Comparison of ENCODE assay signal across 16 cellular contexts in genomic region chr10:61780732-61781131, GRCh38.
"Had no signal": no experiment of that assay in that cellular context is flagged by ENCODE, and none has a peak within 500 bp of the region (broad histone marks: within the 10 kb centered on the region; RNA-seq: fewer than 3 reads in every experiment).

No MANE protein-coding gene starts in this region.

- H3K27ac Mint-ChIP-seq: endodermal cell; stimulated activated naive B cell treated with anti-CD40 and anti-IgM and Interleukin-4, amounts not matched to agents 10 μg/mL and 1 μg/mL and 100 μg/mL, for 72 hours; type B pancreatic cell had no signal

- FAIRE-seq: kidney had no signal

- H3K36me3 Mint-ChIP-seq: stimulated activated naive B cell treated with anti-CD40 and anti-IgM and Interleukin-4, amounts not matched to agents 10 μg/mL and 1 μg/mL and 100 μg/mL, for 72 hours; type B pancreatic cell had no signal

- H3K36me3 ChIP-seq: cardiac muscle cell, WERI-Rb-1 had no signal

- H3K4me3 Mint-ChIP-seq: activated CD8-positive, alpha-beta memory T cell treated with anti-CD3 and anti-CD28 coated beads, Interleukin-2, amount 10 ng/mL, durations not matched to agents 7 days and 5 days; activated T-cell treated with anti-CD3 and anti-CD28 coated beads, Interleukin-2, amount 50 U/mL, for 4 hours; endodermal cell; neural crest cell; stimulated activated naive B cell treated with anti-CD40 and anti-IgM and Interleukin-4, amounts not matched to agents 10 μg/mL and 1 μg/mL and 100 μg/mL, for 72 hours; type B pancreatic cell had no signal

- H3K27ac ChIP-seq: cardiac muscle cell, dorsolateral prefrontal cortex, WERI-Rb-1 had no signal

- H3K4me3 ChIP-seq: cardiac muscle cell, dorsolateral prefrontal cortex had no signal

- H3K4me1 Mint-ChIP-seq: neural crest cell had no signal

- H3K27me3 ChIP-seq: cardiac muscle cell had no signal

- DNase-seq: activated CD4-positive, alpha-beta T cell treated with anti-CD3 and anti-CD28 coated beads, Interleukin-2, amount 50 U/mL, for 48 hours; activated CD8-positive, alpha-beta memory T cell treated with anti-CD3 and anti-CD28 coated beads, Interleukin-2, amount 10 ng/mL, durations not matched to agents 7 days and 5 days; activated effector memory CD4-positive, alpha-beta T cell treated with Interleukin-2 at 50 U/mL for 16 hours; activated naive CD4-positive, alpha-beta T cell treated with anti-CD3 and anti-CD28 coated beads, Interleukin-2, amount 50 U/mL, for 16 hours; activated T-cell treated with anti-CD3 and anti-CD28 coated beads, Interleukin-2, amount 50 U/mL, for 4 hours; dorsolateral prefrontal cortex; endodermal cell; glutamatergic neuron; hypothalamus; kidney; stimulated activated CD4-positive, alpha-beta T cell treated with anti-CD3 and anti-CD28 coated beads, Interleukin-2, amount 100 ng/mL, for 48 hours; stimulated activated naive B cell treated with anti-CD40 and anti-IgM and Interleukin-4, amounts not matched to agents 10 μg/mL and 1 μg/mL and 100 μg/mL, for 72 hours; WERI-Rb-1 had no signal

- H3K9me3 Mint-ChIP-seq: activated T-cell treated with anti-CD3 and anti-CD28 coated beads, Interleukin-2, amount 50 U/mL, for 4 hours; endodermal cell; neural crest cell; stimulated activated naive B cell treated with anti-CD40 and anti-IgM and Interleukin-4, amounts not matched to agents 10 μg/mL and 1 μg/mL and 100 μg/mL, for 72 hours had no signal

- H3K27me3 Mint-ChIP-seq: activated CD8-positive, alpha-beta memory T cell treated with anti-CD3 and anti-CD28 coated beads, Interleukin-2, amount 10 ng/mL, durations not matched to agents 7 days and 5 days; stimulated activated naive B cell treated with anti-CD40 and anti-IgM and Interleukin-4, amounts not matched to agents 10 μg/mL and 1 μg/mL and 100 μg/mL, for 72 hours; type B pancreatic cell had no signal
